ENCODE assay signal across 1 cellular context in genomic region chr1:44239337-44239960, GRCh38.
TF ChIP-seq lines count a peak whose summit lies in the region.

No MANE protein-coding gene starts in this region.

TF ChIP-seq in HEK293, 187 proteins besides CTCF, POLR2A, EP300 and RAD21 (continued from another document and continues in another):
- peak; percentile 46; the same call in 1 of the 2 replicates for TF ChIP-seq ZBTB44 (tag by site-specific recombination; IDR thresholded peaks at IDR 0.05)
- TF ChIP-seq ZXDB (tag by site-specific recombination; IDR thresholded peaks at IDR 0.05) = no peak
- peak; percentile 93 for TF ChIP-seq WT1 (tag by site-specific recombination; IDR thresholded peaks at IDR 0.05)
- TF ChIP-seq ZNF629 (tag by site-specific recombination; IDR thresholded peaks at IDR 0.05) = no peak
- no peak for TF ChIP-seq ZNF777 (tag by site-specific recombination; IDR thresholded peaks at IDR 0.05; ENCODE audit: borderline replicate concordance)
- TF ChIP-seq ZNF423 (tag by site-specific recombination; IDR thresholded peaks at IDR 0.05) = peak; percentile 87
- no peak for TF ChIP-seq ZEB2 (tag by site-specific recombination; IDR thresholded peaks at IDR 0.05)
- no peak for TF ChIP-seq ZNF184 (tag by site-specific recombination; IDR thresholded peaks at IDR 0.05)
- 0 out of 2 replicates have a peak, but pooled peaks have one; percentile 39 for TF ChIP-seq KLF17 (tag by site-specific recombination; IDR thresholded peaks at IDR 0.05)
- no peak for TF ChIP-seq PBX3 (CRISPR knock-in tag; IDR thresholded peaks at IDR 0.05)
- TF ChIP-seq ZNF768 (tag by site-specific recombination; IDR thresholded peaks at IDR 0.05) = no peak
- peak; percentile 83 for TF ChIP-seq GLIS2 (tag by site-specific recombination; IDR thresholded peaks at IDR 0.05)
- TF ChIP-seq ZNF398 (tag by site-specific recombination; IDR thresholded peaks at IDR 0.05) = peak; percentile 89
- TF ChIP-seq ZNF513 (tag by site-specific recombination; IDR thresholded peaks at IDR 0.05) = no peak
- no peak for TF ChIP-seq ZNF561 (tag by site-specific recombination; IDR thresholded peaks at IDR 0.05; ENCODE audit: borderline replicate concordance)
- no peak for TF ChIP-seq MZF1 (tag by site-specific recombination; IDR thresholded peaks at IDR 0.05; ENCODE audit: borderline replicate concordance)
- TF ChIP-seq ZNF473 (tag by site-specific recombination; IDR thresholded peaks at IDR 0.05) = no peak
- peak; percentile 37 for TF ChIP-seq PRDM10 (tag by site-specific recombination; IDR thresholded peaks at IDR 0.05)
- no peak for TF ChIP-seq ZNF266 (tag by site-specific recombination; IDR thresholded peaks at IDR 0.05; ENCODE audit: low read depth)
- no peak for TF ChIP-seq ZNF350 (tag by site-specific recombination; IDR thresholded peaks at IDR 0.05)
- TF ChIP-seq ZNF837 (tag by site-specific recombination; IDR thresholded peaks at IDR 0.05) = no peak
- peak; percentile 48; the same call in 1 of the 2 replicates for TF ChIP-seq ZBTB20 (tag by site-specific recombination; IDR thresholded peaks at IDR 0.05)
- TF ChIP-seq ZNF121 (tag by site-specific recombination; IDR thresholded peaks at IDR 0.05) = no peak
- TF ChIP-seq FEZF1 (tag by site-specific recombination; IDR thresholded peaks at IDR 0.05) = peak; percentile 21; the same call in 1 of the 2 replicates
- TF ChIP-seq REST (tag by site-specific recombination; IDR thresholded peaks at IDR 0.05) = no peak
- TF ChIP-seq ZNF18 (tag by site-specific recombination; IDR thresholded peaks at IDR 0.05) = peak; percentile 77; the same call in 1 of the 2 replicates
- no peak for TF ChIP-seq HIC1 (tag by site-specific recombination; IDR thresholded peaks at IDR 0.05)
- no peak for TF ChIP-seq ZNF792 (tag by site-specific recombination; IDR thresholded peaks at IDR 0.05)
- TF ChIP-seq ZSCAN4 (tag by site-specific recombination; IDR thresholded peaks at IDR 0.05) = no peak
- no peak for TF ChIP-seq PRDM1 (tag by site-specific recombination; IDR thresholded peaks at IDR 0.05)
- TF ChIP-seq ZSCAN23 (tag by site-specific recombination; IDR thresholded peaks at IDR 0.05) = no peak
- TF ChIP-seq ZNF148 (tag by site-specific recombination; IDR thresholded peaks at IDR 0.05; ENCODE audit: borderline replicate concordance) = no peak
- TF ChIP-seq ZNF248 (tag by site-specific recombination; IDR thresholded peaks at IDR 0.05) = no peak
- TF ChIP-seq SP7 (tag by site-specific recombination; IDR thresholded peaks at IDR 0.05) = peak; percentile 78
